In genomic region chr11:61150656-61151544, GRCh38 we compare ENCODE assay signal across 1 cellular context.
TF ChIP-seq lines count a peak whose summit lies in the region.

No MANE protein-coding gene starts in this region.

TF ChIP-seq in H1, 55 proteins besides CTCF, POLR2A, EP300 and RAD21:
- TF ChIP-seq KDM4A (IDR thresholded peaks at IDR 0.05; ENCODE audit: low read depth, low read length, severe bottlenecking), result no peak
- no peak for TF ChIP-seq CREB1 (IDR thresholded peaks at IDR 0.05)
- no peak for TF ChIP-seq ZNF274 (IDR thresholded peaks at IDR 0.05; ENCODE audit: borderline replicate concordance, extremely low read depth, low read length)
- no peak for TF ChIP-seq PHF8 (conservative IDR thresholded peaks at IDR 0.05; ENCODE audit: low read depth, low read length)
- TF ChIP-seq CHD2 (IDR thresholded peaks at IDR 0.05; ENCODE audit: low read length), result no peak
- no peak for TF ChIP-seq CTBP2 (IDR thresholded peaks at IDR 0.05; ENCODE audit: borderline replicate concordance, insufficient read depth, insufficient read length, low read length)
